13 cellular contexts compared by ENCODE assay signal in the genomic region with DNA sequence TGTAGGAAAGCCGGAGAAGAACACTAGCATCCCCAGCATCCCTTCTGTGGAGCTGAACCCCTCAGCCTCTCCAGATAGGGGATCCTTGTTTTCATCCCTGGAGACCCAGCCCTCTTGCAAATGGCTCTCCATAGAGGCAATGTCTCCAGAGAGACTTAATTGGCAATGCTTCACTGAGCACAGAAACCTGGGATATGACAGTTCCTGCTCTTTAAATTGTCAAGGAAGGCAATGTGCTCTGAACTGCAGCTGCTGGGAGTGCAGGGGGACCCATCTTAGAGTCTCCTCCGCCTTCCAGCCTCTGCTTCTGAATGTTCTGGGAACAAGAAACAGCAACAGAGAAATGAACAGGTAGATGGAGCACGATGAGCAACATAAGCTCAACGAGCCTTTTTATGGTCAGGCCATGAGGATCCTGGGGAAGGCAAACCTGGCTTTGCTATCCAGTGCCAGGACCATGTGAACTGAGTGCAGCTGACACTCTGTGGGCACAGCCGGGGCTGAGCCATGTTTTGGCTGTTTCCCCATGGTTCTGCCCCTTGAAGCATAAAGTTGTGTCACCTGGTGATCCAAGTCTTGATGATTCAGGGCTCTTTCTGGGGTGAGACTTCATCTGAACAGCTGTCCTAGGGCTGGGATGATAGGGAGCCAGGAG.
DNase-seq lines count a peak whose midpoint lies in the region; ATAC-seq and TF ChIP-seq lines count a peak whose summit lies in the region.
"Had no signal": no experiment of that assay in that cellular context is flagged by ENCODE, and none has a peak within 500 bp of the region (broad histone marks: within the 10 kb centered on the region; RNA-seq: fewer than 3 reads in every experiment).

No MANE protein-coding gene starts in this region.

- no peaks in the 10 kb centered on the region for H3K79me2 ChIP-seq in neural cell (replicated peaks; ENCODE audit: insufficient read depth, low read length)

- TF ChIP-seq CTCF in chondrocyte (IDR thresholded peaks at IDR 0.05) (no peak), neural cell (IDR thresholded peaks at IDR 0.05; ENCODE audit: poor library complexity, severe bottlenecking) (no peak)

- no peaks in the 10 kb centered on the region for H3K36me3 ChIP-seq in neural cell (ENCODE audit: insufficient read depth, low read length)
- H3K36me3 ChIP-seq: BLaER1, HAP-1 had no signal

- no peak overlapping the region for H3K9ac ChIP-seq in neural cell (ENCODE audit: low read length)
- H3K9ac ChIP-seq: BLaER1 had no signal

- in situ Hi-C loops in G401 (cut with HindIII; ENCODE audit: low sequenced_read_pairs): no loop called here

- no peak for ATAC-seq in natural killer cell treated with Interleukin-12 subunit alpha and Interleukin-12 subunit beta and Interleukin-15 and Interleukin-18, amount 100 ng/mL, for 72 hours

- TF ChIP-seq RAD21 in neural cell (conservative IDR thresholded peaks at IDR 0.05): no peak

- no peaks in the 10 kb centered on the region for H3K36me3 Mint-ChIP-seq in chondrocyte (ENCODE audit: low read depth)
- no peaks in the 10 kb centered on the region for H3K36me3 Mint-ChIP-seq in natural killer cell treated with Interleukin-12 subunit alpha and Interleukin-12 subunit beta and Interleukin-15 and Interleukin-18, amount 100 ng/mL, for 72 hours
- H3K36me3 Mint-ChIP-seq: CD8-positive, alpha-beta memory T cell had no signal

- no peaks in the 10 kb centered on the region for H4K20me1 ChIP-seq in neural cell (ENCODE audit: insufficient read depth)
- H4K20me1 ChIP-seq: BLaER1 had no signal

- peak overlapping the region; percentile 25 for H3K4me3 ChIP-seq in neural cell (ENCODE audit: low read length)
- H3K4me3 ChIP-seq: BLaER1, HAP-1 had no signal

- H3K27me3 ChIP-seq in neural cell (ENCODE audit: insufficient read depth, low read depth, low read length): no peaks in the 10 kb centered on the region
- H3K27me3 ChIP-seq: BLaER1 had no signal

- peak; percentile 20 for TF ChIP-seq EP300 in neural cell (conservative IDR thresholded peaks at IDR 0.05; ENCODE audit: poor library complexity, severe bottlenecking)

- no peaks in the 10 kb centered on the region for H3K9me3 Mint-ChIP-seq in chondrocyte (ENCODE audit: low read depth)
- no peaks in the 10 kb centered on the region for H3K9me3 Mint-ChIP-seq in natural killer cell treated with Interleukin-12 subunit alpha and Interleukin-12 subunit beta and Interleukin-15 and Interleukin-18, amount 100 ng/mL, for 72 hours

- H3K27ac ChIP-seq in neural cell (ENCODE audit: low read length): no peak overlapping the region
- H3K27ac ChIP-seq: BLaER1 had no signal

- no peaks in the 10 kb centered on the region for H3K4me1 Mint-ChIP-seq in chondrocyte (ENCODE audit: low read depth)
- H3K4me1 Mint-ChIP-seq in natural killer cell treated with Interleukin-12 subunit alpha and Interleukin-12 subunit beta and Interleukin-15 and Interleukin-18, amount 100 ng/mL, for 72 hours (ENCODE audit: low read depth in 2 of 2): no peaks in the 10 kb centered on the region
- H3K4me1 Mint-ChIP-seq: CD8-positive, alpha-beta memory T cell had no signal

- peak; percentile 67 for DNase-seq in G401 (ENCODE audit: low spot score)
- DNase-seq in NCI-H2171 (lab: John Stamatoyannopoulos, UW): peak; percentile 68
- DNase-seq in chondrocyte (ENCODE audit: low spot score): peak; percentile 24
- DNase-seq in kidney glomerular epithelial cell (lab: John Stamatoyannopoulos, UW): no peak
- no peak for DNase-seq in natural killer cell treated with Interleukin-12 subunit alpha and Interleukin-12 subunit beta and Interleukin-15 and Interleukin-18, amount 100 ng/mL, for 72 hours (ENCODE audit: low spot score)
- DNase-seq in medulla oblongata (ENCODE audit: extremely low spot score): no peak
- DNase-seq: Caco-2; CD8-positive, alpha-beta memory T cell; DND-41; GF-D8 had no signal

- no peaks in the 10 kb centered on the region for H3F3A ChIP-seq in neural cell (ENCODE audit: insufficient read depth, low read length, poor library complexity, severe bottlenecking)

- H2AFZ ChIP-seq in neural cell (ENCODE audit: low read depth, low read length): no peak overlapping the region

- H3K27ac Mint-ChIP-seq in chondrocyte (ENCODE audit: unreplicated experiment): no peak overlapping the region
- H3K27ac Mint-ChIP-seq in natural killer cell treated with Interleukin-12 subunit alpha and Interleukin-12 subunit beta and Interleukin-15 and Interleukin-18, amount 100 ng/mL, for 72 hours: no peak overlapping the region

- H3K4me2 ChIP-seq in neural cell (ENCODE audit: low read length): no peak overlapping the region
- H3K4me2 ChIP-seq: BLaER1 had no signal

- H3K27me3 Mint-ChIP-seq in chondrocyte (ENCODE audit: low read depth): peaks cover 17% of the 10 kb centered on the region
- H3K27me3 Mint-ChIP-seq in natural killer cell treated with Interleukin-12 subunit alpha and Interleukin-12 subunit beta and Interleukin-15 and Interleukin-18, amount 100 ng/mL, for 72 hours: peaks cover 13 to 35% of the 10 kb centered on the region in 2 donors

- no peaks in the 10 kb centered on the region for H3K9me2 ChIP-seq in neural cell (ENCODE audit: insufficient read depth, low read length)

- H3K4me3 Mint-ChIP-seq in chondrocyte (ENCODE audit: unreplicated experiment): no peak overlapping the region
- H3K4me3 Mint-ChIP-seq in natural killer cell treated with Interleukin-12 subunit alpha and Interleukin-12 subunit beta and Interleukin-15 and Interleukin-18, amount 100 ng/mL, for 72 hours: no peak overlapping the region
- H3K4me3 Mint-ChIP-seq: CD8-positive, alpha-beta memory T cell had no signal

- H3K9me3 ChIP-seq in neural cell (ENCODE audit: low read length): no peaks in the 10 kb centered on the region
- H3K9me3 ChIP-seq: BLaER1, Caco-2, HAP-1 had no signal

TF ChIP-seq in neural cell, 6 proteins besides CTCF, POLR2A, EP300 and RAD21:
- TF ChIP-seq, protein P1, sequence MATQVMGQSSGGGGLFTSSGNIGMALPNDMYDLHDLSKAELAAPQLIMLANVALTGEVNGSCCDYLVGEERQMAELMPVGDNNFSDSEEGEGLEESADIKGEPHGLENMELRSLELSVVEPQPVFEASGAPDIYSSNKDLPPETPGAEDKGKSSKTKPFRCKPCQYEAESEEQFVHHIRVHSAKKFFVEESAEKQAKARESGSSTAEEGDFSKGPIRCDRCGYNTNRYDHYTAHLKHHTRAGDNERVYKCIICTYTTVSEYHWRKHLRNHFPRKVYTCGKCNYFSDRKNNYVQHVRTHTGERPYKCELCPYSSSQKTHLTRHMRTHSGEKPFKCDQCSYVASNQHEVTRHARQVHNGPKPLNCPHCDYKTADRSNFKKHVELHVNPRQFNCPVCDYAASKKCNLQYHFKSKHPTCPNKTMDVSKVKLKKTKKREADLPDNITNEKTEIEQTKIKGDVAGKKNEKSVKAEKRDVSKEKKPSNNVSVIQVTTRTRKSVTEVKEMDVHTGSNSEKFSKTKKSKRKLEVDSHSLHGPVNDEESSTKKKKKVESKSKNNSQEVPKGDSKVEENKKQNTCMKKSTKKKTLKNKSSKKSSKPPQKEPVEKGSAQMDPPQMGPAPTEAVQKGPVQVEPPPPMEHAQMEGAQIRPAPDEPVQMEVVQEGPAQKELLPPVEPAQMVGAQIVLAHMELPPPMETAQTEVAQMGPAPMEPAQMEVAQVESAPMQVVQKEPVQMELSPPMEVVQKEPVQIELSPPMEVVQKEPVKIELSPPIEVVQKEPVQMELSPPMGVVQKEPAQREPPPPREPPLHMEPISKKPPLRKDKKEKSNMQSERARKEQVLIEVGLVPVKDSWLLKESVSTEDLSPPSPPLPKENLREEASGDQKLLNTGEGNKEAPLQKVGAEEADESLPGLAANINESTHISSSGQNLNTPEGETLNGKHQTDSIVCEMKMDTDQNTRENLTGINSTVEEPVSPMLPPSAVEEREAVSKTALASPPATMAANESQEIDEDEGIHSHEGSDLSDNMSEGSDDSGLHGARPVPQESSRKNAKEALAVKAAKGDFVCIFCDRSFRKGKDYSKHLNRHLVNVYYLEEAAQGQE (IDR thresholded peaks at IDR 0.05; ENCODE audit: borderline replicate concordance): no peak
- no peak for TF ChIP-seq SMC3 (conservative IDR thresholded peaks at IDR 0.05; ENCODE audit: poor library complexity)
- TF ChIP-seq TAF1 (IDR thresholded peaks at IDR 0.05; ENCODE audit: low read depth): no peak
- no peak for TF ChIP-seq POLR2AphosphoS5 (IDR thresholded peaks at IDR 0.05)
- TF ChIP-seq MXI1 (conservative IDR thresholded peaks at IDR 0.05; ENCODE audit: poor library complexity, severe bottlenecking): no peak
- TF ChIP-seq EZH2 (IDR thresholded peaks at IDR 0.05; ENCODE audit: borderline replicate concordance, insufficient read depth, low read length, poor library complexity, severe bottlenecking): no peak

Comparison
In these comparisons a context has a peak if more than half of its experiments do, and no peak if none do; other contexts are left out.
1. DNase-seq: peak in G401 (single experiment), NCI-H2171 (single experiment) and chondrocyte (single experiment); none in kidney glomerular epithelial cell (single experiment), natural killer cell treated with Interleukin-12 subunit alpha and Interleukin-12 subunit beta and Interleukin-15 and Interleukin-18, amount 100 ng/mL, for 72 hours (single experiment) and medulla oblongata (single experiment).